ENCODE assay signal across 17 cellular contexts in genomic region chr4:54050214-54050904, GRCh38. TPM values are rescaled to one million over a fixed set of nuclear protein-coding genes. Genes with fewer than 3 reads are reported as not detected.
DNase-seq lines count a peak whose midpoint lies in the region; ATAC-seq lines count a peak whose summit lies in the region.
"Had no signal": no experiment of that assay in that cellular context is flagged by ENCODE, and none has a peak within 500 bp of the region (broad histone marks: within the 10 kb centered on the region; RNA-seq: fewer than 3 reads in every experiment).

No MANE protein-coding gene starts in this region.

- in situ Hi-C loops in ACHN (cut with HindIII; ENCODE audit: low pct_ligation_motif_present, low pct_unique_long_range_greater_than_20kb, low sequenced_read_pairs): no loop called here

- H3K4me3 Mint-ChIP-seq in CD8-positive, alpha-beta memory T cell: peak overlapping the region in 1 of 7 donors; percentile 33
- H3K4me3 Mint-ChIP-seq in central memory CD8-positive, alpha-beta T cell: no peak overlapping the region
- H3K4me3 Mint-ChIP-seq: activated B cell treated with CpG ODN at 0.5 μM for 24 hours, neural crest cell, T-cell had no signal

- H3K27me3 Mint-ChIP-seq in CD8-positive, alpha-beta memory T cell: no peaks in the 10 kb centered on the region
- no peaks in the 10 kb centered on the region for H3K27me3 Mint-ChIP-seq in central memory CD8-positive, alpha-beta T cell
- H3K27me3 Mint-ChIP-seq: activated B cell treated with CpG ODN at 0.5 μM for 24 hours, T-cell had no signal

- no peak overlapping the region for H3K4me3 ChIP-seq in CD8-positive, alpha-beta memory T cell (ENCODE audit: low read length)
- H3K4me3 ChIP-seq: ascending aorta, esophagus squamous epithelium, lung had no signal

- peaks cover 43 to 58% (median 55%) of the 10 kb centered on the region in 3 donors for H3K4me1 Mint-ChIP-seq in CD8-positive, alpha-beta memory T cell
- peaks cover 38% of the 10 kb centered on the region for H3K4me1 Mint-ChIP-seq in central memory CD8-positive, alpha-beta T cell

- POLR2A ChIA-PET in CD8-positive, alpha-beta memory T cell (lab: Charles Lee): no interaction called here

- no peak overlapping the region for H3K27ac ChIP-seq in CD8-positive, alpha-beta memory T cell (ENCODE audit: low read depth, low read length)
- H3K27ac ChIP-seq: ascending aorta, esophagus squamous epithelium had no signal

- DNase-seq in CD8-positive, alpha-beta memory T cell: no peak
- peak; percentile 27 for DNase-seq in LHCN-M2 (ENCODE audit: low read depth)
- DNase-seq in central memory CD8-positive, alpha-beta T cell (ENCODE audit: low spot score in 2 of 2): no peak
- peak; percentile 72 for DNase-seq in kidney glomerular epithelial cell (lab: John Stamatoyannopoulos, UW)
- no peak for DNase-seq in NCI-H2196 (lab: John Stamatoyannopoulos, UW; ENCODE audit: unreplicated experiment)
- DNase-seq in ACHN: no peak
- DNase-seq in UCSD-AML1 (lab: John Stamatoyannopoulos, UW; ENCODE audit: unreplicated experiment): no peak
- DNase-seq: activated B cell treated with CpG ODN at 0.5 μM for 24 hours, esophagus squamous epithelium, retina, T-cell had no signal

- CTCF ChIA-PET in CD8-positive, alpha-beta memory T cell (lab: Charles Lee): no interaction called here

- peaks cover 23% of the 10 kb centered on the region for H3K4me1 ChIP-seq in CD8-positive, alpha-beta memory T cell (ENCODE audit: insufficient read depth, low read length)

- H3K27ac Mint-ChIP-seq in CD8-positive, alpha-beta memory T cell: peak overlapping the region in 5 of 8 donors; percentile 1 to 77 (median 8)
- peak overlapping the region; percentile 12 for H3K27ac Mint-ChIP-seq in central memory CD8-positive, alpha-beta T cell (ENCODE audit: low read depth)
- H3K27ac Mint-ChIP-seq: activated B cell treated with CpG ODN at 0.5 μM for 24 hours, T-cell had no signal

- H3K9me3 ChIP-seq in CD8-positive, alpha-beta memory T cell (ENCODE audit: low read length): no peaks in the 10 kb centered on the region
- H3K9me3 ChIP-seq: ascending aorta, esophagus squamous epithelium had no signal

- ATAC-seq in central memory CD8-positive, alpha-beta T cell (replicated peaks; ENCODE audit: extremely low read depth, poor library complexity, severe bottlenecking): no peak
- no peak for ATAC-seq in GM21825 (IDR thresholded peaks at IDR 0.05; ENCODE audit: unreplicated experiment)

- no peaks in the 10 kb centered on the region for H3K36me3 ChIP-seq in CD8-positive, alpha-beta memory T cell (ENCODE audit: insufficient read depth, low read length)

- no peaks in the 10 kb centered on the region for H3K27me3 ChIP-seq in CD8-positive, alpha-beta memory T cell (ENCODE audit: insufficient read depth, low read length, poor library complexity, severe bottlenecking)
- H3K27me3 ChIP-seq: ascending aorta, esophagus squamous epithelium had no signal

- H3K36me3 Mint-ChIP-seq in CD8-positive, alpha-beta memory T cell: peaks cover 7 to 35% (median 13%) of the 10 kb centered on the region in 3 donors
- H3K36me3 Mint-ChIP-seq in central memory CD8-positive, alpha-beta T cell (ENCODE audit: insufficient read depth): peaks cover 24% of the 10 kb centered on the region

- H3K9me3 Mint-ChIP-seq in CD8-positive, alpha-beta memory T cell: peaks cover 0 to 2% (median 0%) of the 10 kb centered on the region in 5 donors
- H3K9me3 Mint-ChIP-seq in central memory CD8-positive, alpha-beta T cell: no peaks in the 10 kb centered on the region
- H3K9me3 Mint-ChIP-seq: activated B cell treated with CpG ODN at 0.5 μM for 24 hours, neural crest cell, T-cell had no signal

RNA-seq across cellular contexts. Expression of gene CHIC2, which starts 14.0 kb away (rescaled TPM):
- total RNA-seq in CD8-positive, alpha-beta memory T cell: 10 to 100 TPM; 25.0 to 27.9 TPM
- polyA plus RNA-seq in CD8-positive, alpha-beta memory T cell: 57.3 TPM
- total RNA-seq in LHCN-M2 (2014; rRNA removed): 29.6 and 37.2 TPM in 2 replicates
- 38.7 TPM for polyA plus RNA-seq in LHCN-M2 (2012)

RNA-seq across cellular contexts. Expression of gene GSX2, which starts 49.6 kb away (rescaled TPM):
- not detected for total RNA-seq in CD8-positive, alpha-beta memory T cell
- polyA plus RNA-seq in CD8-positive, alpha-beta memory T cell: not detected
- total RNA-seq in LHCN-M2 (2014; rRNA removed): not detected in 2 replicates
- polyA plus RNA-seq in LHCN-M2 (2012): 0.33 TPM
- total RNA-seq: activated B cell treated with CpG ODN at 0.5 μM for 24 hours, ascending aorta, dermis microvascular lymphatic vessel endothelial cell, esophagus squamous epithelium, HT-29, lung, neural crest cell, T-cell had no signal
- polyA plus RNA-seq: lung had no signal

Comparison
In these comparisons a context has a peak if more than half of its experiments do, and no peak if none do; other contexts are left out.
1. DNase-seq: peak in LHCN-M2 (single experiment) and kidney glomerular epithelial cell (single experiment); none in CD8-positive, alpha-beta memory T cell (0 of 5), central memory CD8-positive, alpha-beta T cell (0 of 2), NCI-H2196 (single experiment), ACHN (single experiment) and UCSD-AML1 (single experiment).